1 cellular context compared by ENCODE assay signal in the genomic region with DNA sequence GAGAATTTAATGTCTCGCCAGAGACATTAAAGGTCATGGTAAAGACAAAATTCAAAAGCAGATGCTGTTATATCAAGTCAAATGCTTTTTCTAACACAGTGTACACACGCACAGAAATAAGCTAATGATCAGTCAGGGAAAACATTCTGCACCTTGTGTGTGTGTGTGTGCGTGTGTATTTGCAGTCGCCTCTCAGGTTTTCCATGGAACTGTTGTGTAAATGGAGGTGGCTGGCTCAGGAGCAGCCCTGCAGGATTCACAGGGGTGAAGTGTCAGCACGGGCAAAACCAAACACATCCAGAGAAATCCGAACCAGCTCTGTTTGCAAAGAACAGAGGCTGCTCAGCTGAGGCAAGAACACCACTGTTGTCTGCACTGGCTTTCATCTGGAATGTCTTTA.
TF ChIP-seq lines count a peak whose summit lies in the region.

No MANE protein-coding gene starts in this region.

TF ChIP-seq in GM23338, 12 proteins besides CTCF, POLR2A, EP300 and RAD21 (continued from another document):
- TF ChIP-seq ZNF462 (CRISPR knock-in tag; IDR thresholded peaks at IDR 0.05), result no peak
- TF ChIP-seq POLR2AphosphoS5 (IDR thresholded peaks at IDR 0.05; ENCODE audit: low read depth), result no peak
- no peak for TF ChIP-seq EZH2 (IDR thresholded peaks at IDR 0.05; ENCODE audit: low read depth, unreplicated experiment)
- TF ChIP-seq EZH2phosphoT487 (IDR thresholded peaks at IDR 0.05; ENCODE audit: unreplicated experiment), result no peak
